ENCODE assay signal across 13 cellular contexts in the genomic region with DNA sequence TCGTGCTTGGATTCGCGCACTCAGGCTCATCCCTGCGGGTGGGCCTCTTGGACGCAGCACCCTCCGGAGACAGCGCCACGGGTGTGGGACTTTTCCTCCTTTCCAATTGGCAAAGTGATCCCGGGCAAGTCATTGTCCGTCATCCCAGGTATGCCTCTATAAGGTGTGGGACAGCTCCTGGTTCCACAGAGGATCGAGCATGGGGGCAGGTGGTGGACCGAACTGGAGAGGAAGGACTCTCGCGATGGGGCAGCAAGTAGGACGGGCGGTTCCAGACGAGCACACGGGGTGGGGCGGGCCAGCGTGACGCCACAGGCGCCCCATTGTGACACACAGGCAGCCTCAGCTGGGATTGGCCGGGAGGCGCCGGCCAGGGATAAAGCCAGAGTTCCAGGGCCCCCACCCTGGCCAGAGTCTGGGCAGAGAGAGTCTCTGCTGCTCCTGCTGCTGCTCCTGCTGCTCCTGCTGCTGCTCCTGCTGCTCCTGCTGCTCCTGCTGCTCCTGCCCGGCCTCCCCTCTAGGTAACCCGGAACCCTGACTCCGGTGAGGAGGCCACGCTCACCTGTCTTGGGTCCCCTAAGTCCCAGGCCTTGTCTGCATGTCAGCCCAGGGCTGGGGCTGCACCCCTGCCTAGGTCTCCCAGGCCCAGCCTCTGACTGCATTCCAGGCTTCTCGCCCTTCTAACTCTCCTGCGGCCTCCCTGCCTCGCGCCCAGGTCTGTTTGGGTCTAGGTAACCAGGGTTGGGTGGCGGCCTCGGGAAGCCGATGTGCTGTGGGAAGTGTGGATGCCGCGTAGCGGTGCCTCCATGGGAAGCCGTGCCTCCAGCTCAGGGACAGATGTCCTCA. TPM values are rescaled to one million over a fixed set of nuclear protein-coding genes. Genes with fewer than 3 reads are reported as not detected.
"Had no signal": no experiment of that assay in that cellular context is flagged by ENCODE, and none has a peak within 500 bp of the region (broad histone marks: within the 10 kb centered on the region; RNA-seq: fewer than 3 reads in every experiment).

No MANE protein-coding gene starts in this region.

- H3K4me1 ChIP-seq: prostate gland had no signal

- H3K4me3 ChIP-seq: lung, prostate gland, thoracic aorta had no signal

- ATAC-seq: activated CD4-positive, CD25-positive, alpha-beta regulatory T cell treated with anti-CD3 and anti-CD28 coated beads, Interleukin-2, amount 50 U/mL, for 24 hours; left colon; natural killer cell; stimulated activated naive CD8-positive, alpha-beta T cell treated with anti-CD3 and anti-CD28 coated beads, Interleukin-15, Interleukin-2, amounts not matched to agents 100 U/mL and 50 U/mL, for 24 hours had no signal

- DNase-seq: activated naive CD8-positive, alpha-beta T cell treated with anti-CD3 and anti-CD28 coated beads for 36 hours; hypothalamus; immature natural killer cell; left colon; natural killer cell; stimulated activated CD4-positive, alpha-beta T cell treated with anti-CD3 and anti-CD28 coated beads, Interleukin-4, amount 100 ng/mL, for 1 hour; stimulated activated CD8-positive, alpha-beta memory T cell treated with anti-CD3 and anti-CD28 coated beads, Interleukin-4, amount 100 ng/mL, for 48 hours; stimulated activated naive CD8-positive, alpha-beta T cell treated with anti-CD3 and anti-CD28 coated beads, Interleukin-15, Interleukin-2, amounts not matched to agents 100 U/mL and 50 U/mL, for 24 hours; T-helper 2 cell had no signal

- H3K9me3 ChIP-seq: prostate gland, thoracic aorta had no signal

- H3K36me3 ChIP-seq: prostate gland, thoracic aorta had no signal

- H3K27ac ChIP-seq: prostate gland, thoracic aorta had no signal

RNA-seq across cellular contexts. Expression of a gene that starts 38.5 kb away (rescaled TPM):
- total RNA-seq: activated naive CD8-positive, alpha-beta T cell treated with anti-CD3 and anti-CD28 coated beads for 36 hours had no signal
